34 cellular contexts compared by ENCODE assay signal in genomic region chr4:143156853-143157252, GRCh38.
"Had no signal": no experiment of that assay in that cellular context is flagged by ENCODE, and none has a peak within 500 bp of the region (broad histone marks: within the 10 kb centered on the region; RNA-seq: fewer than 3 reads in every experiment).

No MANE protein-coding gene starts in this region.

- H3K27me3 ChIP-seq: MG63 had no signal

- H3K36me3 ChIP-seq: MG63 had no signal

- H3K9me3 ChIP-seq: MG63 had no signal

- H3K4me3 ChIP-seq: MG63 had no signal

- DNase-seq: Karpas-422, Kasumi-1, MG63, MM.1S, MV-4-11, NCI-H1048, NCI-H1092, NCI-H1092 treated with DMSO at 0.1 percent for 48 hours, NCI-H1105, NCI-H1105 treated with DMSO at 0.1 percent for 48 hours, NCI-H1417, NCI-H1417 treated with DMSO at 0.1 percent for 48 hours, NCI-H1436, NCI-H1436 treated with DMSO at 0.1 percent for 48 hours, NCI-H146, NCI-H1694, NCI-H1694 treated with DMSO at 0.1 percent for 48 hours, NCI-H187, NCI-H187 treated with DMSO at 0.1 percent for 48 hours, NCI-H1930, NCI-H2029, NCI-H2029 treated with DMSO at 0.1 percent for 48 hours, NCI-H2081, NCI-H2081 treated with DMSO at 0.1 percent for 48 hours, NCI-H2107, NCI-H2171, NCI-H2171 treated with DMSO at 0.1 percent for 48 hours, NCI-H2227 treated with DMSO at 0.1 percent for 48 hours, NCI-H226, NCI-H345, NCI-H446, NCI-H446 treated with DMSO at 0.1 percent for 48 hours, NCI-H510A, NCI-H510A treated with DMSO at 0.1 percent for 48 hours had no signal
